In genomic region chr17:31596382-31597323, GRCh38 we compare ENCODE assay signal across 1 cellular context.
A peak's percentile ranks its signal among the peaks of the same experiment; 100 is the strongest.
TF ChIP-seq lines count a peak whose summit lies in the region.

No MANE protein-coding gene starts in this region.

TF ChIP-seq in IMR-90, 13 proteins besides CTCF, POLR2A, EP300 and RAD21 (continued from another document):
- peak; percentile 53; the same call in 1 of the 2 replicates for TF ChIP-seq USF2 (IDR thresholded peaks at IDR 0.05; ENCODE audit: low read depth, low read length)
- no peak for TF ChIP-seq MAFK (IDR thresholded peaks at IDR 0.05; ENCODE audit: low read depth, low read length)
- peak; percentile 80; the same call in 1 of the 2 replicates for TF ChIP-seq MAZ (IDR thresholded peaks at IDR 0.05; ENCODE audit: borderline replicate concordance, low read depth, low read length)
- no peak for TF ChIP-seq CEBPB (IDR thresholded peaks at IDR 0.05; ENCODE audit: low read depth, low read length)
- no peak for TF ChIP-seq RFX5 (IDR thresholded peaks at IDR 0.05; ENCODE audit: low read depth, low read length)
TF ChIP-seq in IMR-90: peak in this region for 7.
